8 cellular contexts compared by ENCODE assay signal in the genomic region with DNA sequence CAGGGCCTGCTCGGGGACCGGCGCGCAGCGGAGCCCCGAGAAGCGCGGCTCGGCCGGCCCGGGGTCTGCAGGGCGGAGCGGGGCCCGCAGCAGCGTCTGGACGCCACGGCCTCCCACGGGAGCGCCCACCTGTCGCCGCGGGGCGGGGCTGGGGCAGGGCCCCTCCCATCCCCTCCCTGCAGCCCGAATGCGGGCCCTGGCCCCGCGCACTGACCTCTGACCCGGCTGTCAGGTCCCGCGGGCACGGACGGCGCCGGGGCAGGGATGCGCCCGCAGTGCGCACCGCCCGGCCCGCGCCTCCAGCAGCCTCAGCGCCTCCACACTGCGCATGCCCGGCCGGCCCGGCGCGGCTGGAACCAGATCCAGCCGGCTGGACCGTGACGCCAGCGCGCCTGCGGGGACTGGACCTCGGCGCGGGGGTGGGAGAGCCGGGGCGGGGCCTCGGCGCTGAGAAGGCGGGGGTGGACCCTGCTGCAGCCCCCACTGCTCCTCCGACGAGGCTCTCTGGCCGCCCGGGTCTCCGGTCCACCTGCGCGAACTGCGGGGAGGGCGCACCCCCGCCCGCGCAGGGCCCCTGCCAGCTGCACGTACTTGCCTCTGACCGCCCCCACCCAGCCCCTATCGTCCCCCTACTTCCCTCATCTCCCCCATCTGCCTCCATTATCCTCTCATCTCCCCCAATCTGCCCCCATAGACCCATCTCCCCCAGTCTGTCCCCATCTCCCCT. TPM values are rescaled to one million over a fixed set of nuclear protein-coding genes. Genes with fewer than 3 reads are reported as not detected.
A peak's percentile ranks its signal among the peaks of the same experiment; 100 is the strongest.
DNase-seq lines count a peak whose midpoint lies in the region; ATAC-seq and TF ChIP-seq lines count a peak whose summit lies in the region.

No MANE protein-coding gene starts in this region.

- H3K79me2 ChIP-seq in DOHH2 (ENCODE audit: control insufficient read depth, low read length) = peaks cover 65% of the 10 kb centered on the region

- no peaks in the 10 kb centered on the region for H3K9me2 ChIP-seq in DOHH2 (replicated peaks; ENCODE audit: control insufficient read depth, low read length)

- H3K27me3 Mint-ChIP-seq in activated naive CD8-positive, alpha-beta T cell treated with anti-CD3 and anti-CD28 coated beads for 36 hours = no peaks in the 10 kb centered on the region

- no peaks in the 10 kb centered on the region for H3K9me3 Mint-ChIP-seq in activated naive CD8-positive, alpha-beta T cell treated with anti-CD3 and anti-CD28 coated beads for 36 hours

- H3K27me3 ChIP-seq in DOHH2 (ENCODE audit: control insufficient read depth, low read length) (no peaks in the 10 kb centered on the region), SJSA1 (replicated peaks) (no peaks in the 10 kb centered on the region), ovary (no peaks in the 10 kb centered on the region), testis (no peaks in the 10 kb centered on the region)

- TF ChIP-seq POLR2A in ovary (IDR thresholded peaks at IDR 0.05) (peak; percentile 88), testis (IDR thresholded peaks at IDR 0.05) (no peak)

- peaks cover 71% of the 10 kb centered on the region for H3K4me1 ChIP-seq in DOHH2 (ENCODE audit: control insufficient read depth, low read length)
- peaks cover 20% of the 10 kb centered on the region for H3K4me1 ChIP-seq in SJSA1 (replicated peaks)
- H3K4me1 ChIP-seq in ovary (ENCODE audit: insufficient read depth) = peaks cover 1% of the 10 kb centered on the region
- H3K4me1 ChIP-seq in testis = peaks cover 14% of the 10 kb centered on the region

- H4K20me1 ChIP-seq in DOHH2 (ENCODE audit: control insufficient read depth, insufficient read depth, low read depth, low read length) = no peaks in the 10 kb centered on the region

- no peak for TF ChIP-seq CTCF in DOHH2 (IDR thresholded peaks at IDR 0.05; ENCODE audit: low read depth, low read length, poor library complexity, severe bottlenecking)
- no peak for TF ChIP-seq CTCF in ovary (IDR thresholded peaks at IDR 0.05)
- no peak for TF ChIP-seq CTCF in testis (IDR thresholded peaks at IDR 0.05)

- H3K4me2 ChIP-seq in DOHH2 (ENCODE audit: low read length) = peak overlapping the region; percentile 89

- peak; percentile 39 for ATAC-seq in GM21717 (IDR thresholded peaks at IDR 0.05; ENCODE audit: unreplicated experiment)
- ATAC-seq in Right ventricle myocardium inferior = peak; percentile 93

- DNase-seq in KG1 (lab: John Stamatoyannopoulos, UW) (peak; percentile 28), SJSA1 (ENCODE audit: low read depth in 1 of 2, low spot score in 2 of 2) (peak; percentile 75 to 90), Right ventricle myocardium inferior (ENCODE audit: missing footprints) (peak; percentile 95), ovary (peak; percentile 94 to 97 (median 96)), testis (peak; percentile 86)
- DNase-seq in activated naive CD8-positive, alpha-beta T cell treated with anti-CD3 and anti-CD28 coated beads for 36 hours = peak; percentile 93

- H3F3A ChIP-seq in DOHH2 (ENCODE audit: control insufficient read depth, insufficient read depth) = peaks cover 45% of the 10 kb centered on the region

- no peaks in the 10 kb centered on the region for H3K9me3 ChIP-seq in DOHH2 (ENCODE audit: control insufficient read depth, insufficient read depth, low read length)
- no peaks in the 10 kb centered on the region for H3K9me3 ChIP-seq in SJSA1 (replicated peaks)
- no peaks in the 10 kb centered on the region for H3K9me3 ChIP-seq in ovary
- no peaks in the 10 kb centered on the region for H3K9me3 ChIP-seq in testis

- H3K27ac ChIP-seq in DOHH2 (ENCODE audit: low read depth, low read length) (peak overlapping the region; percentile 98), SJSA1 (peak overlapping the region; percentile 20), ovary (peak overlapping the region; percentile 96 to 99), testis (peak overlapping the region; percentile 95 to 98)

- peaks cover 29% of the 10 kb centered on the region for H3K4me1 Mint-ChIP-seq in activated naive CD8-positive, alpha-beta T cell treated with anti-CD3 and anti-CD28 coated beads for 36 hours

- H3K4me3 ChIP-seq in DOHH2 (ENCODE audit: low read length) (peak overlapping the region; percentile 91), SJSA1 (peak overlapping the region; percentile 94), ovary (peak overlapping the region; percentile 69), testis (peak overlapping the region; percentile 75 to 85)

- no peak for TF ChIP-seq EP300 in ovary (IDR thresholded peaks at IDR 0.05)

- intact Hi-C loops in Right ventricle myocardium inferior (cut with DNase I) = loop anchor here (2.0 to 5.0 kb wide), 2 partner anchors 17 to 34 kb away; a partner anchor contains a TSS
- intact Hi-C loops in ovary (cut with DNase I) = loop anchor here in 1 of 4 donors (2.0 kb wide), 1 partner anchor 15 kb away; no protein-coding TSS in a partner anchor
- intact Hi-C loops in testis (cut with DNase I; ENCODE audit: low total_unique reads) = no loop called here

- peak overlapping the region; percentile 85 for H3K27ac Mint-ChIP-seq in activated naive CD8-positive, alpha-beta T cell treated with anti-CD3 and anti-CD28 coated beads for 36 hours

- peak overlapping the region; percentile 73 for H3K4me3 Mint-ChIP-seq in activated naive CD8-positive, alpha-beta T cell treated with anti-CD3 and anti-CD28 coated beads for 36 hours

- peaks cover 15% of the 10 kb centered on the region for H3K36me3 Mint-ChIP-seq in activated naive CD8-positive, alpha-beta T cell treated with anti-CD3 and anti-CD28 coated beads for 36 hours

- WGBS in ovary, 3 donors = 0 to 1% (median 0%) methylated on average over 38 to 77 of the region's 77 CpGs
- WGBS in testis, 2 donors = 0 to 1% methylated on average over 12 to 19 of the region's 77 CpGs

- H3K36me3 ChIP-seq in DOHH2 (ENCODE audit: control insufficient read depth, low read length) (peaks cover 41% of the 10 kb centered on the region), SJSA1 (peaks cover 27% of the 10 kb centered on the region), ovary (no peaks in the 10 kb centered on the region), testis (ENCODE audit: low read depth, missing control alignments) (no peaks in the 10 kb centered on the region)

RNA-seq across cellular contexts. Expression of a gene that starts 16.1 kb away (rescaled TPM):
- 0.08 and 0.72 TPM in 2 replicates for total RNA-seq in SJSA1 (2014; rRNA removed; shearing (Covaris generic))
- total RNA-seq in activated naive CD8-positive, alpha-beta T cell treated with anti-CD3 and anti-CD28 coated beads for 36 hours = 1 to 10 TPM; 2.4 to 2.8 TPM
- 30.6 TPM for total RNA-seq in Right ventricle myocardium inferior
- total RNA-seq in ovary = 10 to 100 TPM in 3 of 7 donors, 1 to 10 TPM in 4; 6.1 to 20.1 (median 8.4) TPM
- polyA plus RNA-seq in ovary = 10 to 100 TPM in 1 of 2 donors, 1 to 10 TPM in 1; 7.9 to 25.0 TPM
- 10 to 100 TPM; 14.2 to 14.4 TPM for total RNA-seq in testis
- 5.3 TPM for polyA plus RNA-seq in testis (ENCODE audit: insufficient read depth, low read depth, low replicate concordance)

RNA-seq across cellular contexts. Expression of a gene that starts 45.2 kb away (rescaled TPM):
- not detected in 2 replicates for total RNA-seq in SJSA1 (2014; rRNA removed; shearing (Covaris generic))
- not detected for total RNA-seq in activated naive CD8-positive, alpha-beta T cell treated with anti-CD3 and anti-CD28 coated beads for 36 hours
- total RNA-seq in Right ventricle myocardium inferior (not detected), ovary (1 to 10 TPM in 6 of 7 donors, not detected in 1; 1.3 to 5.2 (median 2.8) TPM), testis (1 to 10 TPM in 1 of 2 donors, under 1 TPM in 1; 0.71 to 1.2 TPM)
- polyA plus RNA-seq in ovary (under 1 TPM in 1 of 2 donors, not detected in 1; 0.64 TPM), testis (ENCODE audit: insufficient read depth, low read depth, low replicate concordance) (0.61 TPM)

RNA-seq across cellular contexts. Expression of a gene that starts 52.9 kb away (rescaled TPM):
- total RNA-seq in SJSA1 (2014; rRNA removed; shearing (Covaris generic)) = 8.4 and 9.6 TPM in 2 replicates
- 10 to 100 TPM; 17.7 to 18.1 TPM for total RNA-seq in activated naive CD8-positive, alpha-beta T cell treated with anti-CD3 and anti-CD28 coated beads for 36 hours
- total RNA-seq in Right ventricle myocardium inferior (8.2 TPM), ovary (10 to 100 TPM in 6 of 7 donors, 1 to 10 TPM in 1; 9.0 to 15.2 (median 10.5) TPM), testis (10 to 100 TPM; 21.6 to 23.5 TPM)
- polyA plus RNA-seq in ovary (1 to 10 TPM; 6.7 to 6.8 TPM), testis (ENCODE audit: insufficient read depth, low read depth, low replicate concordance) (8.8 TPM)

RNA-seq across cellular contexts. Expression of a gene that starts 59.7 kb away (rescaled TPM):
- not detected in 2 replicates for total RNA-seq in SJSA1 (2014; rRNA removed; shearing (Covaris generic))
- under 1 TPM; 0.14 to 0.37 TPM for total RNA-seq in activated naive CD8-positive, alpha-beta T cell treated with anti-CD3 and anti-CD28 coated beads for 36 hours
- total RNA-seq in Right ventricle myocardium inferior (3.6 TPM), ovary (1 to 10 TPM in 6 of 7 donors, under 1 TPM in 1; 0.48 to 7.5 (median 3.2) TPM), testis (1 to 10 TPM; 3.2 to 3.4 TPM)
- polyA plus RNA-seq in ovary (1 to 10 TPM; 2.0 to 2.9 TPM), testis (ENCODE audit: insufficient read depth, low read depth, low replicate concordance) (3.5 TPM)

Comparison
In these comparisons a context has a peak if more than half of its experiments do, and no peak if none do; other contexts are left out.
1. Peak in every context shown above with its lines: DNase-seq, ATAC-seq, H3K4me3 ChIP-seq and H3K27ac ChIP-seq.
2. H3K27ac ChIP-seq: peak in every context shown above with its lines; median percentile 98 in DOHH2; 98 in ovary; 96 in testis; 20 in SJSA1.
3. DNase-seq: peak in every context shown above with its lines; median percentile 96 in ovary; 95 in Right ventricle myocardium inferior; 93 in activated naive CD8-positive, alpha-beta T cell treated with anti-CD3 and anti-CD28 coated beads for 36 hours; 86 in testis; 82 in SJSA1; 28 in KG1.